ENCODE assay signal across 8 cellular contexts in the genomic region with DNA sequence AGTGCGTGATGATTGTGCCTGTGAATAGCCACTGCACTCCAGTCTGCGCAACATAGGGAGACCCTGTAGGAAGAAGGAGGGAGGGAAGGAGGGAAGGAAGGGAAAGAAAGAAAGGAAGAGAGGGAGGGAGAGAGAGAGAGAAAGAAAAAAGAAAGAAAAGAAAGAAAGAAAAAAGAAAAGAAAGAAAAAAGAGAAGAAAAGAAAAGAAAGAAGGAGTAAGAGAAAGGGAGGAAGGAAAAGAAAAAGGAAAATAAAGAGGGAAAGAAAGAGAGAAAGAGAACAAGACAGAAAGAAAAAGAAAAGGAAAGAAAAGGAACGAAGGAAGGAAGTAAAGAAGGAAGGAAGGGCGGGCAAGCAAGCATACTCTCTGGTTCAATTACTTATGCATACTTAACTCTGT.
"Had no signal": no experiment of that assay in that cellular context is flagged by ENCODE, and none has a peak within 500 bp of the region (broad histone marks: within the 10 kb centered on the region; RNA-seq: fewer than 3 reads in every experiment).

No MANE protein-coding gene starts in this region.

- FAIRE-seq: HepG2 had no signal

- H3K9me3 Mint-ChIP-seq: GM23338, IgD-negative memory B cell had no signal

- H2AFZ ChIP-seq: GM23338 had no signal

- H3K27ac Mint-ChIP-seq: GM23338, IgD-negative memory B cell had no signal

- H3K9me3 ChIP-seq: HAP-1 had no signal

- H3K4me3 ChIP-seq: GM23338, HAP-1 had no signal

- H3K4me3 Mint-ChIP-seq: GM23338, IgD-negative memory B cell had no signal

- H3K4me2 ChIP-seq: GM23338 had no signal

- DNase-seq: H7, KG1 had no signal

- ATAC-seq: GM23338, HCT116, HepG2 had no signal

- H3K36me3 Mint-ChIP-seq: IgD-negative memory B cell had no signal

- H3K27me3 Mint-ChIP-seq: IgD-negative memory B cell had no signal

- H3K27ac ChIP-seq: HL-60 had no signal

- H3K36me3 ChIP-seq: HAP-1 had no signal
